1 cellular context compared by ENCODE assay signal in genomic region chr7:82313269-82313668, GRCh38.
TF ChIP-seq lines count a peak whose summit lies in the region.

No MANE protein-coding gene starts in this region.

TF ChIP-seq in GM23338, 12 proteins besides CTCF, POLR2A, EP300 and RAD21 (continued from another document):
- TF ChIP-seq REST (IDR thresholded peaks at IDR 0.05; ENCODE audit: unreplicated experiment): no peak
- no peak for TF ChIP-seq EZH2phosphoT487 (IDR thresholded peaks at IDR 0.05; ENCODE audit: unreplicated experiment)
- no peak for TF ChIP-seq ZNF114 (CRISPR knock-in tag; IDR thresholded peaks at IDR 0.05)
- no peak for TF ChIP-seq ETS1 (IDR thresholded peaks at IDR 0.05)
- no peak for TF ChIP-seq JUNB (IDR thresholded peaks at IDR 0.05; ENCODE audit: unreplicated experiment)
- TF ChIP-seq, protein P1, sequence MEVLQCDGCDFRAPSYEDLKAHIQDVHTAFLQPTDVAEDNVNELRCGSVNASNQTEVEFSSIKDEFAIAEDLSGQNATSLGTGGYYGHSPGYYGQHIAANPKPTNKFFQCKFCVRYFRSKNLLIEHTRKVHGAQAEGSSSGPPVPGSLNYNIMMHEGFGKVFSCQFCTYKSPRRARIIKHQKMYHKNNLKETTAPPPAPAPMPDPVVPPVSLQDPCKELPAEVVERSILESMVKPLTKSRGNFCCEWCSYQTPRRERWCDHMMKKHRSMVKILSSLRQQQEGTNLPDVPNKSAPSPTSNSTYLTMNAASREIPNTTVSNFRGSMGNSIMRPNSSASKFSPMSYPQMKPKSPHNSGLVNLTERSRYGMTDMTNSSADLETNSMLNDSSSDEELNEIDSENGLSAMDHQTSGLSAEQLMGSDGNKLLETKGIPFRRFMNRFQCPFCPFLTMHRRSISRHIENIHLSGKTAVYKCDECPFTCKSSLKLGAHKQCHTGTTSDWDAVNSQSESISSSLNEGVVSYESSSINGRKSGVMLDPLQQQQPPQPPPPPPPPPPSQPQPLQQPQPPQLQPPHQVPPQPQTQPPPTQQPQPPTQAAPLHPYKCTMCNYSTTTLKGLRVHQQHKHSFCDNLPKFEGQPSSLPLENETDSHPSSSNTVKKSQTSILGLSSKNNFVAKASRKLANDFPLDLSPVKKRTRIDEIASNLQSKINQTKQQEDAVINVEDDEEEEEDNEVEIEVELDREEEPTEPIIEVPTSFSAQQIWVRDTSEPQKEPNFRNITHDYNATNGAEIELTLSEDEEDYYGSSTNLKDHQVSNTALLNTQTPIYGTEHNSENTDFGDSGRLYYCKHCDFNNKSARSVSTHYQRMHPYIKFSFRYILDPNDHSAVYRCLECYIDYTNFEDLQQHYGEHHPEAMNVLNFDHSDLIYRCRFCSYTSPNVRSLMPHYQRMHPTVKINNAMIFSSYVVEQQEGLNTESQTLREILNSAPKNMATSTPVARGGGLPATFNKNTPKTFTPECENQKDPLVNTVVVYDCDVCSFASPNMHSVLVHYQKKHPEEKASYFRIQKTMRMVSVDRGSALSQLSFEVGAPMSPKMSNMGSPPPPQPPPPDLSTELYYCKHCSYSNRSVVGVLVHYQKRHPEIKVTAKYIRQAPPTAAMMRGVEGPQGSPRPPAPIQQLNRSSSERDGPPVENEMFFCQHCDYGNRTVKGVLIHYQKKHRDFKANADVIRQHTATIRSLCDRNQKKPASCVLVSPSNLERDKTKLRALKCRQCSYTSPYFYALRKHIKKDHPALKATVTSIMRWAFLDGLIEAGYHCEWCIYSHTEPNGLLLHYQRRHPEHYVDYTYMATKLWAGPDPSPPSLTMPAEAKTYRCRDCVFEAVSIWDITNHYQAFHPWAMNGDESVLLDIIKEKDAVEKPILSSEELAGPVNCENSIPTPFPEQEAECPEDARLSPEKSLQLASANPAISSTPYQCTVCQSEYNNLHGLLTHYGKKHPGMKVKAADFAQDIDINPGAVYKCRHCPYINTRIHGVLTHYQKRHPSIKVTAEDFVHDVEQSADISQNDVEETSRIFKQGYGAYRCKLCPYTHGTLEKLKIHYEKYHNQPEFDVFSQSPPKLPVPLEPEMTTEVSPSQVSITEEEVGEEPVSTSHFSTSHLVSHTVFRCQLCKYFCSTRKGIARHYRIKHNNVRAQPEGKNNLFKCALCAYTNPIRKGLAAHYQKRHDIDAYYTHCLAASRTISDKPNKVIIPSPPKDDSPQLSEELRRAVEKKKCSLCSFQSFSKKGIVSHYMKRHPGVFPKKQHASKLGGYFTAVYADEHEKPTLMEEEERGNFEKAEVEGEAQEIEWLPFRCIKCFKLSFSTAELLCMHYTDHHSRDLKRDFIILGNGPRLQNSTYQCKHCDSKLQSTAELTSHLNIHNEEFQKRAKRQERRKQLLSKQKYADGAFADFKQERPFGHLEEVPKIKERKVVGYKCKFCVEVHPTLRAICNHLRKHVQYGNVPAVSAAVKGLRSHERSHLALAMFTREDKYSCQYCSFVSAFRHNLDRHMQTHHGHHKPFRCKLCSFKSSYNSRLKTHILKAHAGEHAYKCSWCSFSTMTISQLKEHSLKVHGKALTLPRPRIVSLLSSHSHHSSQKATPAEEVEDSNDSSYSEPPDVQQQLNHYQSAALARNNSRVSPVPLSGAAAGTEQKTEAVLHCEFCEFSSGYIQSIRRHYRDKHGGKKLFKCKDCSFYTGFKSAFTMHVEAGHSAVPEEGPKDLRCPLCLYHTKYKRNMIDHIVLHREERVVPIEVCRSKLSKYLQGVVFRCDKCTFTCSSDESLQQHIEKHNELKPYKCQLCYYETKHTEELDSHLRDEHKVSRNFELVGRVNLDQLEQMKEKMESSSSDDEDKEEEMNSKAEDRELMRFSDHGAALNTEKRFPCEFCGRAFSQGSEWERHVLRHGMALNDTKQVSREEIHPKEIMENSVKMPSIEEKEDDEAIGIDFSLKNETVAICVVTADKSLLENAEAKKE (CRISPR knock-in tag; IDR thresholded peaks at IDR 0.05): no peak
